Comparison of ENCODE assay signal across 8 cellular contexts in genomic region chr10:90871761-90872647, GRCh38. TPM values are rescaled to one million over a fixed set of nuclear protein-coding genes. Genes with fewer than 3 reads are reported as not detected.
DNase-seq lines count a peak whose midpoint lies in the region; ATAC-seq and TF ChIP-seq lines count a peak whose summit lies in the region.

Gene RPP30 (plus strand): TSS chr10:90871974. CDS start chr10:90871987, 13 bp downstream.

- peak within 1 kb of the TSS; percentile 94 for H3K4me3 Mint-ChIP-seq in natural killer cell
- H3K4me3 Mint-ChIP-seq in stimulated activated naive CD8-positive, alpha-beta T cell treated with anti-CD3 and anti-CD28 coated beads, Interleukin-15, Interleukin-2, amounts not matched to agents 100 ng/mL and 50 ng/mL, for 24 hours: peak within 1 kb of the TSS; percentile 95

- no peaks in the 10 kb centered on the region for H3F3A ChIP-seq in DOHH2 (ENCODE audit: control insufficient read depth, insufficient read depth)

- H3K27me3 ChIP-seq in DOHH2 (ENCODE audit: control insufficient read depth, low read length) (peaks cover 5% of the 10 kb centered on the region), RWPE2 (ENCODE audit: insufficient read depth, poor library complexity, severe bottlenecking) (no peaks in the 10 kb centered on the region)

- H3K27ac Mint-ChIP-seq in natural killer cell: peak within 1 kb of the TSS; percentile 73 to 85
- peak within 1 kb of the TSS; percentile 91 for H3K27ac Mint-ChIP-seq in stimulated activated naive CD8-positive, alpha-beta T cell treated with anti-CD3 and anti-CD28 coated beads, Interleukin-15, Interleukin-2, amounts not matched to agents 100 ng/mL and 50 ng/mL, for 24 hours

- DNase-seq in KBM-7 (peak; percentile 80), RWPE2 (ENCODE audit: low spot score) (peak; percentile 80), fibroblast of peridontal ligament (ENCODE audit: extremely low read depth) (peak; percentile 75), natural killer cell (peak; percentile 73)
- peak; percentile 75 for DNase-seq in activated T-helper 9 cell treated with anti-CD3 and anti-CD28 coated beads, Interleukin-2, amount 50 U/mL, for 16 hours (ENCODE audit: low read depth)

- H3K27ac ChIP-seq in DOHH2 (ENCODE audit: low read depth, low read length): peak within 1 kb of the TSS; percentile 56
- H3K27ac ChIP-seq in RWPE2 (ENCODE audit: poor library complexity, severe bottlenecking): peak within 1 kb of the TSS; percentile 32

- ATAC-seq in GM21723 (IDR thresholded peaks at IDR 0.05; ENCODE audit: unreplicated experiment) (peak; percentile 99), RWPE2 (ENCODE audit: low read depth) (peak; percentile 99), natural killer cell (peak; percentile 96 to 99 (median 98))

- peaks cover 21% of the 10 kb centered on the region for H3K36me3 ChIP-seq in DOHH2 (ENCODE audit: control insufficient read depth, low read length)
- peaks cover 25% of the 10 kb centered on the region for H3K36me3 ChIP-seq in RWPE2 (ENCODE audit: low read depth)

- H3K79me2 ChIP-seq in DOHH2 (ENCODE audit: control insufficient read depth, low read length): peaks cover 36% of the 10 kb centered on the region

- H3K4me1 ChIP-seq in DOHH2 (ENCODE audit: control insufficient read depth, low read length) (peaks cover 32% of the 10 kb centered on the region), RWPE2 (ENCODE audit: insufficient read depth, poor library complexity, severe bottlenecking) (peaks cover 6% of the 10 kb centered on the region)

- TF ChIP-seq CTCF in DOHH2 (IDR thresholded peaks at IDR 0.05; ENCODE audit: low read depth, low read length, poor library complexity, severe bottlenecking) (no peak), RWPE2 (IDR thresholded peaks at IDR 0.05; ENCODE audit: poor library complexity, severe bottlenecking) (no peak), natural killer cell (IDR thresholded peaks at IDR 0.05) (no peak)

- intact Hi-C loops in natural killer cell (cut with micrococcal nuclease): no loop called here

- H3K9me2 ChIP-seq in DOHH2 (replicated peaks; ENCODE audit: control insufficient read depth, low read length): no peaks in the 10 kb centered on the region

- H3K4me1 Mint-ChIP-seq in natural killer cell: peaks cover 24 to 28% of the 10 kb centered on the region in 2 donors
- peaks cover 38% of the 10 kb centered on the region for H3K4me1 Mint-ChIP-seq in stimulated activated naive CD8-positive, alpha-beta T cell treated with anti-CD3 and anti-CD28 coated beads, Interleukin-15, Interleukin-2, amounts not matched to agents 100 ng/mL and 50 ng/mL, for 24 hours (ENCODE audit: low read depth)

- no peaks in the 10 kb centered on the region for H4K20me1 ChIP-seq in DOHH2 (ENCODE audit: control insufficient read depth, insufficient read depth, low read depth, low read length)

- peaks cover 21 to 37% of the 10 kb centered on the region in 2 donors for H3K27me3 Mint-ChIP-seq in natural killer cell (ENCODE audit: low read depth in 2 of 2)
- H3K27me3 Mint-ChIP-seq in stimulated activated naive CD8-positive, alpha-beta T cell treated with anti-CD3 and anti-CD28 coated beads, Interleukin-15, Interleukin-2, amounts not matched to agents 100 ng/mL and 50 ng/mL, for 24 hours: peaks cover 36% of the 10 kb centered on the region

- peaks cover 13% of the 10 kb centered on the region for H3K9me3 ChIP-seq in DOHH2 (ENCODE audit: control insufficient read depth, insufficient read depth, low read length)
- H3K9me3 ChIP-seq in RWPE2 (ENCODE audit: severe bottlenecking): no peaks in the 10 kb centered on the region

- H3K36me3 Mint-ChIP-seq in natural killer cell: peaks cover 9% of the 10 kb centered on the region
- peaks cover 15% of the 10 kb centered on the region for H3K36me3 Mint-ChIP-seq in stimulated activated naive CD8-positive, alpha-beta T cell treated with anti-CD3 and anti-CD28 coated beads, Interleukin-15, Interleukin-2, amounts not matched to agents 100 ng/mL and 50 ng/mL, for 24 hours (ENCODE audit: low read depth)

- peak within 1 kb of the TSS; percentile 95 for H3K4me3 ChIP-seq in DOHH2 (ENCODE audit: low read length)
- peak within 1 kb of the TSS; percentile 73 for H3K4me3 ChIP-seq in RWPE2 (ENCODE audit: severe bottlenecking)

- in situ Hi-C loops in KBM-7 (cut with MboI; ENCODE audit: low pct_unique_long_range_greater_than_20kb, low sequenced_read_pairs): loop anchor here (25.0 kb wide), 1 partner anchor 1085 kb away; no protein-coding TSS in a partner anchor

- no peaks in the 10 kb centered on the region for H3K9me3 Mint-ChIP-seq in natural killer cell
- peaks cover 4% of the 10 kb centered on the region for H3K9me3 Mint-ChIP-seq in stimulated activated naive CD8-positive, alpha-beta T cell treated with anti-CD3 and anti-CD28 coated beads, Interleukin-15, Interleukin-2, amounts not matched to agents 100 ng/mL and 50 ng/mL, for 24 hours

- H3K4me2 ChIP-seq in DOHH2 (ENCODE audit: low read length): peak within 1 kb of the TSS; percentile 95

RNA-seq across cellular contexts. Expression of gene RPP30, which starts in this region (rescaled TPM):
- total RNA-seq in natural killer cell: 10 to 100 TPM; 22.6 to 32.5 (median 24.2) TPM

Comparison
In these comparisons a context has a peak if more than half of its experiments do, and no peak if none do; other contexts are left out.
1. Peak in every context shown above with its lines: DNase-seq, ATAC-seq, H3K4me3 ChIP-seq and H3K27ac ChIP-seq.